In genomic region chrX:44252688-44253572, GRCh38 we compare ENCODE assay signal across 8 cellular contexts.
DNase-seq lines count a peak whose midpoint lies in the region; ATAC-seq and TF ChIP-seq lines count a peak whose summit lies in the region.
"Not testable (repeated sequence)": the region's sequence is repeated elsewhere in the genome, so short reads cannot be mapped to it uniquely, and the experiment has no call there.

No MANE protein-coding gene starts in this region.

- not testable (repeated sequence) for H3K4me3 ChIP-seq in mucosa of descending colon

- TF ChIP-seq CTCF in mucosa of descending colon (IDR thresholded peaks at IDR 0.05) = not testable (repeated sequence)

- peak; percentile 42 for DNase-seq in CMK (ENCODE audit: low read depth)
- peak; percentile 34 for DNase-seq in OCI-M2 (lab: John Stamatoyannopoulos, UW; ENCODE audit: unreplicated experiment)
- DNase-seq in activated T-cell treated with anti-CD3 and anti-CD28 coated beads for 1 hour (ENCODE audit: low read depth) = peak; percentile 35
- peak; percentile 52 to 63 (median 60) for DNase-seq in effector memory CD8-positive, alpha-beta T cell
- peak; percentile 70 to 82 (median 81) for DNase-seq in mucosa of descending colon
- peak; percentile 28 to 44 for DNase-seq in stimulated activated CD8-positive, alpha-beta memory T cell treated with anti-CD3 and anti-CD28 coated beads, Interleukin-15, amount 100 ng/mL, for 48 hours (ENCODE audit: low read depth in 2 of 2)

- intact Hi-C loops in mucosa of descending colon (cut with DNase I, micrococcal nuclease) = not testable (repeated sequence)

- H3K4me3 Mint-ChIP-seq in effector memory CD8-positive, alpha-beta T cell = peak overlapping the region; percentile 62 to 67

- H3K27me3 Mint-ChIP-seq in effector memory CD8-positive, alpha-beta T cell = not testable (repeated sequence)

- peak overlapping the region; percentile 87 to 92 for H3K27ac Mint-ChIP-seq in effector memory CD8-positive, alpha-beta T cell

- not testable (repeated sequence) for H3K36me3 ChIP-seq in mucosa of descending colon (ENCODE audit: low read depth)

- ATAC-seq in GM21381 (IDR thresholded peaks at IDR 0.05; ENCODE audit: unreplicated experiment) (peak; percentile 84), HG03460 (IDR thresholded peaks at IDR 0.05; ENCODE audit: unreplicated experiment) (peak; percentile 97), mucosa of descending colon (peak; percentile 89)
- peak; percentile 99 for ATAC-seq in effector memory CD8-positive, alpha-beta T cell (replicated peaks)

- H3K4me1 ChIP-seq in mucosa of descending colon (ENCODE audit: low read depth) = not testable (repeated sequence)

- H3K36me3 Mint-ChIP-seq in effector memory CD8-positive, alpha-beta T cell (ENCODE audit: insufficient read depth) = not testable (repeated sequence)

- not testable (repeated sequence) for H3K9me3 Mint-ChIP-seq in effector memory CD8-positive, alpha-beta T cell

- H3K4me1 Mint-ChIP-seq in effector memory CD8-positive, alpha-beta T cell (ENCODE audit: low read depth in 2 of 2) = peaks cover 23 to 25% of the 10 kb centered on the region in 2 donors

- H3K9me3 ChIP-seq in mucosa of descending colon = not testable (repeated sequence)
